8 cellular contexts compared by ENCODE assay signal in genomic region chr4:99090511-99090910, GRCh38. TPM values are rescaled to one million over a fixed set of nuclear protein-coding genes. Genes with fewer than 3 reads are reported as not detected.
A peak's percentile ranks its signal among the peaks of the same experiment; 100 is the strongest.
DNase-seq lines count a peak whose midpoint lies in the region; ATAC-seq and TF ChIP-seq lines count a peak whose summit lies in the region.

No MANE protein-coding gene starts in this region.

- BruUV-seq in A673 (replicated peaks; lab: Mats Ljungman, UMichigan), result no TSS peak

- 45 to 50% (median 45%) methylated on average over 1 of the region's 1 CpG for WGBS in ovary, 3 donors

- H3K4me3 ChIP-seq in ovary, result peak overlapping the region; percentile 56
- H3K4me3 ChIP-seq in A673 (ENCODE audit: low read depth, low read length, poor library complexity, severe bottlenecking), result no peak overlapping the region

- H3K4me1 Mint-ChIP-seq in CD4-positive, alpha-beta T cell (ENCODE audit: low read depth), result peaks cover 51% of the 10 kb centered on the region
- peaks cover 45 to 56% (median 50%) of the 10 kb centered on the region in 3 donors for H3K4me1 Mint-ChIP-seq in T-cell

- H3K9me3 ChIP-seq in CD4-positive, alpha-beta T cell (ENCODE audit: control insufficient read depth, low read length), result no peaks in the 10 kb centered on the region
- H3K9me3 ChIP-seq in ovary (no peaks in the 10 kb centered on the region), A673 (ENCODE audit: low read depth, low read length, poor library complexity, severe bottlenecking) (no peaks in the 10 kb centered on the region)

- no peak for TF ChIP-seq POLR2A in ovary (IDR thresholded peaks at IDR 0.05)

- H3K36me3 Mint-ChIP-seq in CD4-positive, alpha-beta T cell (ENCODE audit: low read depth), result peaks cover 16% of the 10 kb centered on the region
- peaks cover 4% of the 10 kb centered on the region for H3K36me3 Mint-ChIP-seq in T-cell

- TF ChIP-seq CTCF in CD4-positive, alpha-beta T cell (IDR thresholded peaks at IDR 0.05), result no peak
- TF ChIP-seq CTCF in ovary (IDR thresholded peaks at IDR 0.05) (no peak), A673 (conservative IDR thresholded peaks at IDR 0.05; ENCODE audit: low read depth, low read length) (no peak)

- CTCF ChIA-PET in CD4-positive, alpha-beta T cell (lab: Charles Lee), result interaction anchor here (1.0 kb wide), 1 partner anchor 95 kb away, joined by 3 read pairs; the partner anchor contains the start of gene METAP1
- CTCF ChIA-PET in T-cell (lab: Charles Lee), result interaction anchor here in 1 of 2 donors (0.7 kb wide), 1 partner anchor 34 kb away, joined by 3 read pairs; no protein-coding TSS in a partner anchor
- CTCF ChIA-PET in A673 (lab: Charles Lee), result no interaction called here

- DNase-seq in CD4-positive, alpha-beta T cell, result no peak
- DNase-seq in T-cell (no peak), fibroblast of peridontal ligament (ENCODE audit: extremely low read depth) (peak; percentile 50), ovary (no peak), SHP77 (lab: John Stamatoyannopoulos, UW) (no peak), A673 (ENCODE audit: low spot score) (no peak), NCI-H2107 treated with DMSO at 0.1 percent for 48 hours (lab: John Stamatoyannopoulos, UW; ENCODE audit: unreplicated experiment) (no peak), globus pallidus (ENCODE audit: low spot score) (no peak)

- H3K36me3 ChIP-seq in ovary (no peaks in the 10 kb centered on the region), A673 (ENCODE audit: insufficient read depth, low read length, poor library complexity, severe bottlenecking) (peaks cover 1% of the 10 kb centered on the region)

- no peak overlapping the region for H3K27ac ChIP-seq in CD4-positive, alpha-beta T cell (ENCODE audit: low read depth, low read length)
- no peak overlapping the region for H3K27ac ChIP-seq in ovary
- H3K27ac ChIP-seq in A673 (ENCODE audit: low read depth, low read length, poor library complexity, severe bottlenecking), result no peak overlapping the region

- no peaks in the 10 kb centered on the region for H3K27me3 Mint-ChIP-seq in CD4-positive, alpha-beta T cell
- H3K27me3 Mint-ChIP-seq in T-cell, result no peaks in the 10 kb centered on the region

- POLR2A ChIA-PET in CD4-positive, alpha-beta T cell (lab: Charles Lee), result interaction anchor here (0.9 kb wide), 1 partner anchor 94 kb away, joined by 4 read pairs; no protein-coding TSS in a partner anchor
- POLR2A ChIA-PET in T-cell (lab: Charles Lee) (no interaction called here), A673 (lab: Charles Lee; ENCODE audit: low non-redundant PET) (interaction anchor here (0.7 kb wide), 1 partner anchor 14 kb away, joined by 4 read pairs; no protein-coding TSS in a partner anchor)

- H3K27me3 ChIP-seq in CD4-positive, alpha-beta T cell (ENCODE audit: control insufficient read depth, insufficient read depth, low read length), result no peaks in the 10 kb centered on the region
- no peaks in the 10 kb centered on the region for H3K27me3 ChIP-seq in ovary
- H3K27me3 ChIP-seq in A673 (replicated peaks; ENCODE audit: insufficient read depth, low read depth, low read length, poor library complexity), result no peaks in the 10 kb centered on the region

- H3K9me3 Mint-ChIP-seq in CD4-positive, alpha-beta T cell, result no peaks in the 10 kb centered on the region
- H3K9me3 Mint-ChIP-seq in T-cell, result no peaks in the 10 kb centered on the region

- no peak for ATAC-seq in CD4-positive, alpha-beta T cell (ENCODE audit: poor library complexity)
- no peak for ATAC-seq in T-cell (replicated peaks in 1 of 4)

- TF ChIP-seq EP300 in ovary (IDR thresholded peaks at IDR 0.05), result no peak

- H3K27ac Mint-ChIP-seq in CD4-positive, alpha-beta T cell, result peak overlapping the region; percentile 93
- no peak overlapping the region for H3K27ac Mint-ChIP-seq in T-cell

- intact Hi-C loops in CD4-positive, alpha-beta T cell (cut with DNase I, micrococcal nuclease), result loop anchor here in 1 of 2 experiments (5.0 kb wide), 1 partner anchor 433 kb away; the partner anchor contains the start of gene TSPAN5
- intact Hi-C loops in ovary (cut with DNase I), result no loop called here
- intact Hi-C loops in A673 (cut with micrococcal nuclease; ENCODE audit: unreplicated experiment), result no loop called here

- peaks cover 7% of the 10 kb centered on the region for H3K4me1 ChIP-seq in ovary (ENCODE audit: insufficient read depth)
- H3K4me1 ChIP-seq in A673 (ENCODE audit: insufficient read depth, low read length, poor library complexity, severe bottlenecking), result no peaks in the 10 kb centered on the region

- H3K4me3 Mint-ChIP-seq in CD4-positive, alpha-beta T cell, result peak overlapping the region; percentile 73
- peak overlapping the region; percentile 14 to 97 (median 53) for H3K4me3 Mint-ChIP-seq in T-cell

RNA-seq across cellular contexts. Expression of gene ADH5, which starts 1.9 kb away (rescaled TPM):
- 10 to 100 TPM; 49.1 to 52.0 TPM for total RNA-seq in CD4-positive, alpha-beta T cell
- total RNA-seq in T-cell (10 to 100 TPM; 51.1 to 80.6 (median 70.5) TPM), ovary (100 to 1,000 TPM in 5 of 7 donors, 10 to 100 TPM in 2; 79.5 to 224 (median 148) TPM), A673 (2021) (220 and 223 TPM in 2 replicates)
- 100 to 1,000 TPM; 161 to 227 TPM for polyA plus RNA-seq in ovary

RNA-seq across cellular contexts. Expression of gene ADH4, which starts 53.6 kb away (rescaled TPM):
- total RNA-seq in CD4-positive, alpha-beta T cell, result not detected
- total RNA-seq in T-cell, result under 1 TPM in 2 of 5 donors, not detected in 3; 0.33 to 0.64 TPM
- under 1 TPM in 2 of 7 donors, not detected in 5; 0.33 to 0.72 TPM for total RNA-seq in ovary
- under 1 TPM in 1 of 2 donors, not detected in 1; 0.04 TPM for polyA plus RNA-seq in ovary
- total RNA-seq in A673 (2021), result not detected in 2 replicates

Comparison
In these comparisons a context has a peak if more than half of its experiments do, and no peak if none do; other contexts are left out.
1. POLR2A ChIA-PET loops: an anchor here in CD4-positive, alpha-beta T cell (0.9 kb wide) and A673 (0.7 kb wide); none called in T-cell.